ENCODE assay signal across 1 cellular context in the genomic region with DNA sequence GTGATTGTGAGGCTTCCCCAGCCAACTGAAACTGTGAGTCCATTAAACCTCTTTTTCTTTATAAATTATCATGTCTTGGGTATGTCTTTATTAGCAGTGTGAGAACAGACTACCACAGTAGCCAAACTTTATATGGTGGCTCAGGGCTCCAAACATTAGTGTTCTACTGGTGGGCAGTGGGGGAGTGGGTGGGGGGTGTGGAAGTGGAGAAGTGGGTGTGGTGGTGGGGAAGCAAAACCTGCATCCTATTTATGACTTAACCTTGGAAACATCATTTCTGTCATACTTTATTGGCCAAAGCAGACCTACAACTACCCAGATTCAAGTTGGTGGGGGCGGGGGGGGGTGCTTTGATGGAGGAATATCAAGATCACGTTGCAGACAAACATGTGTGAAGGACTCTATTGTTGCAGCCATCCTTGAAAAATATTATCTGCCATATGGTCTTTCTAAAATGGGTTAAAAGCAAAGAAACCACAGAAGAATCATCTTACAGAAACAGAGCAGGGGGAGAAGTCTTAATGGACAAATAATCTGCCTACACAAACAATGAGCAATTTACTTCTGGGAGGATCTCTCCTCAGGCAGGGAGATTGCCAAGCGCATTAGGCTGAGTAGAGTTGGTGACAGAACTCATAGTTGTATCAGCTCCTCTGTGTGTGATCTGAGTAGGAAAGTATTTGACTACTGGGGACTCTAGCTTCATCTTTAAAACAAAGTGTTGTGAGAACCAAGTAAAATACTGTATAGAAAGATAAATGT.
TF ChIP-seq lines count a peak whose summit lies in the region.

No MANE protein-coding gene starts in this region.

TF ChIP-seq in HCT116, 20 proteins besides CTCF, POLR2A, EP300 and RAD21 (continued from another document):
- TF ChIP-seq, protein P1, sequence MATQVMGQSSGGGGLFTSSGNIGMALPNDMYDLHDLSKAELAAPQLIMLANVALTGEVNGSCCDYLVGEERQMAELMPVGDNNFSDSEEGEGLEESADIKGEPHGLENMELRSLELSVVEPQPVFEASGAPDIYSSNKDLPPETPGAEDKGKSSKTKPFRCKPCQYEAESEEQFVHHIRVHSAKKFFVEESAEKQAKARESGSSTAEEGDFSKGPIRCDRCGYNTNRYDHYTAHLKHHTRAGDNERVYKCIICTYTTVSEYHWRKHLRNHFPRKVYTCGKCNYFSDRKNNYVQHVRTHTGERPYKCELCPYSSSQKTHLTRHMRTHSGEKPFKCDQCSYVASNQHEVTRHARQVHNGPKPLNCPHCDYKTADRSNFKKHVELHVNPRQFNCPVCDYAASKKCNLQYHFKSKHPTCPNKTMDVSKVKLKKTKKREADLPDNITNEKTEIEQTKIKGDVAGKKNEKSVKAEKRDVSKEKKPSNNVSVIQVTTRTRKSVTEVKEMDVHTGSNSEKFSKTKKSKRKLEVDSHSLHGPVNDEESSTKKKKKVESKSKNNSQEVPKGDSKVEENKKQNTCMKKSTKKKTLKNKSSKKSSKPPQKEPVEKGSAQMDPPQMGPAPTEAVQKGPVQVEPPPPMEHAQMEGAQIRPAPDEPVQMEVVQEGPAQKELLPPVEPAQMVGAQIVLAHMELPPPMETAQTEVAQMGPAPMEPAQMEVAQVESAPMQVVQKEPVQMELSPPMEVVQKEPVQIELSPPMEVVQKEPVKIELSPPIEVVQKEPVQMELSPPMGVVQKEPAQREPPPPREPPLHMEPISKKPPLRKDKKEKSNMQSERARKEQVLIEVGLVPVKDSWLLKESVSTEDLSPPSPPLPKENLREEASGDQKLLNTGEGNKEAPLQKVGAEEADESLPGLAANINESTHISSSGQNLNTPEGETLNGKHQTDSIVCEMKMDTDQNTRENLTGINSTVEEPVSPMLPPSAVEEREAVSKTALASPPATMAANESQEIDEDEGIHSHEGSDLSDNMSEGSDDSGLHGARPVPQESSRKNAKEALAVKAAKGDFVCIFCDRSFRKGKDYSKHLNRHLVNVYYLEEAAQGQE (IDR thresholded peaks at IDR 0.05; ENCODE audit: low read depth) = no peak
- TF ChIP-seq SP1 (IDR thresholded peaks at IDR 0.05; ENCODE audit: low read depth) (no peak), ELF1 (IDR thresholded peaks at IDR 0.05; ENCODE audit: borderline replicate concordance, low read depth) (no peak), TCF7L2 (IDR thresholded peaks at IDR 0.05; ENCODE audit: borderline replicate concordance, extremely low read depth, insufficient read depth, insufficient read length) (no peak), YY1 (IDR thresholded peaks at IDR 0.05; ENCODE audit: extremely low read depth, insufficient replicate concordance, low read depth, low read length) (no peak), JUND (IDR thresholded peaks at IDR 0.05) (no peak)
- TF ChIP-seq, protein P2, sequence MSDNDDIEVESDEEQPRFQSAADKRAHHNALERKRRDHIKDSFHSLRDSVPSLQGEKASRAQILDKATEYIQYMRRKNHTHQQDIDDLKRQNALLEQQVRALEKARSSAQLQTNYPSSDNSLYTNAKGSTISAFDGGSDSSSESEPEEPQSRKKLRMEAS (IDR thresholded peaks at IDR 0.05) = no peak
- TF ChIP-seq, protein P3, sequence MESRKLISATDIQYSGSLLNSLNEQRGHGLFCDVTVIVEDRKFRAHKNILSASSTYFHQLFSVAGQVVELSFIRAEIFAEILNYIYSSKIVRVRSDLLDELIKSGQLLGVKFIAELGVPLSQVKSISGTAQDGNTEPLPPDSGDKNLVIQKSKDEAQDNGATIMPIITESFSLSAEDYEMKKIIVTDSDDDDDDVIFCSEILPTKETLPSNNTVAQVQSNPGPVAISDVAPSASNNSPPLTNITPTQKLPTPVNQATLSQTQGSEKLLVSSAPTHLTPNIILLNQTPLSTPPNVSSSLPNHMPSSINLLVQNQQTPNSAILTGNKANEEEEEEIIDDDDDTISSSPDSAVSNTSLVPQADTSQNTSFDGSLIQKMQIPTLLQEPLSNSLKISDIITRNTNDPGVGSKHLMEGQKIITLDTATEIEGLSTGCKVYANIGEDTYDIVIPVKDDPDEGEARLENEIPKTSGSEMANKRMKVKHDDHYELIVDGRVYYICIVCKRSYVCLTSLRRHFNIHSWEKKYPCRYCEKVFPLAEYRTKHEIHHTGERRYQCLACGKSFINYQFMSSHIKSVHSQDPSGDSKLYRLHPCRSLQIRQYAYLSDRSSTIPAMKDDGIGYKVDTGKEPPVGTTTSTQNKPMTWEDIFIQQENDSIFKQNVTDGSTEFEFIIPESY (IDR thresholded peaks at IDR 0.05; ENCODE audit: extremely low read depth, insufficient replicate concordance, low read length) = no peak
